Comparison of ENCODE assay signal across 20 cellular contexts in the genomic region with DNA sequence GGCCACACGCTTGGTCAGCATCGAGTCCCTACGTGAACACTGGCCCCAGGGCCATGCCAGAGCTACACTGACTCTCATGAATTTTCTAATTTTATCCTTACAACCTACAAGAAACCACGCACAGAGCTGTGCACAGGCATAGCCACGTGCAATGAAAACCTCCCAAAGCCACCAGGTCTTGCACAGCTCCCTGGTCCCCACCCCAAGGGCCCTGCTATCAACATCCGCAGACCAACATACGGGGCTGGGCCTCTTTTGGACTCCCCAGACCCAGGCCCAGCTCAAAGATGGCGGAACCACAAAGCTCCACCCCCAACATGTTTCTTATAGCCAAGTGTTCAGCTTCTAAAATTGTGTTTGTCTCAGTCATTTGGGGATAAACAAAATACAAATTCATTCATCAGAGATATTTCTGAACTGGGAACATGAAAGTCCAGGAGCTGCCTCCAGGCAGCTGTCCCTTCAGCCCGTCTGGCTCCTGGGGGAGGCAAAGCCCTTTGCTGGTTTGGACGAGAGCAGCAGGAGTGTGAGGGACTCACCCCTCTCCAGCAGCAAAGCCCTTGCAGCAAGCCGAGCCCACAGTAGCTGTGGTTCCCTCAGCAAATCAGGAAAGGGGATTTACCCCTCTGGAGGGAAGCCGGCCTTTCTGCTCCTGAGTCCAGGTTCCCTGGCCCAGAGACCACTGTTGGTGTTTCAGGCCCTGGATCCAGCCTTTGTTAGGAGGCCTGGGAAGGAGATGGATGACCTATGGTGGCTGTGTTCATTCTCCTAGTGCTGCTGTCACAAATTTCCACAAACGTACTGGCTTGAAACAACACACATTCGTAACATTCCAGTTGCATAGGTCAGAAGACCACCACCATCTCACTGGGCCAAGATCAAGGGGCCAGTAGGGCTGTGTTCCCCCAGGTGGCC.
DNase-seq lines count a peak whose midpoint lies in the region; ATAC-seq and TF ChIP-seq lines count a peak whose summit lies in the region.
"Had no signal": no experiment of that assay in that cellular context is flagged by ENCODE, and none has a peak within 500 bp of the region (broad histone marks: within the 10 kb centered on the region; RNA-seq: fewer than 3 reads in every experiment).

No MANE protein-coding gene starts in this region.

- no peak for ATAC-seq in activated CD4-positive, CD25-positive, alpha-beta regulatory T cell treated with anti-CD3 and anti-CD28 coated beads, Interleukin-2, amount 50 U/mL, for 24 hours
- ATAC-seq: Right ventricle myocardium inferior had no signal

- DNase-seq in activated CD4-positive, CD25-positive, alpha-beta regulatory T cell treated with anti-CD3 and anti-CD28 coated beads, Interleukin-2, amount 50 U/mL, for 72 hours: peak; percentile 18
- DNase-seq in CD14-positive monocyte (ENCODE audit: low spot score): no peak
- DNase-seq in ecto neural progenitor cell (ENCODE audit: low spot score): peak; percentile 37
- peak; percentile 64 for DNase-seq in spleen
- no peak for DNase-seq in HPDE6-E6E7 (ENCODE audit: extremely low spot score)
- no peak for DNase-seq in activated CD4-positive, alpha-beta T cell treated with anti-CD3 and anti-CD28 coated beads, Interleukin-2, amount 10 ng/mL, durations not matched to agents 7 days and 5 days
- no peak for DNase-seq in A673 (ENCODE audit: low spot score)
- DNase-seq: GDM1, MM.1S, NCI-H1092, NCI-H1436, NCI-H187 treated with DMSO at 0.1 percent for 48 hours, NCI-H2107, NCI-H446 treated with DMSO at 0.1 percent for 48 hours, NCI-H526 treated with DMSO at 0.1 percent for 48 hours, OCI-M1 had no signal

- no peaks in the 10 kb centered on the region for H3K36me3 ChIP-seq in spleen
- H3K36me3 ChIP-seq in A673 (ENCODE audit: insufficient read depth, low read length, poor library complexity, severe bottlenecking): no peaks in the 10 kb centered on the region

- intact Hi-C loops in CD14-positive monocyte (cut with micrococcal nuclease): no loop called here
- intact Hi-C loops in spleen (cut with DNase I; ENCODE audit: low total_unique reads): no loop called here
- intact Hi-C loops in A673 (cut with micrococcal nuclease; ENCODE audit: unreplicated experiment): no loop called here

- H3K9me3 Mint-ChIP-seq in CD14-positive monocyte: peaks cover 0 to 5% (median 0%) of the 10 kb centered on the region in 7 donors
- no peaks in the 10 kb centered on the region for H3K9me3 Mint-ChIP-seq in activated CD4-positive, alpha-beta T cell treated with anti-CD3 and anti-CD28 coated beads, Interleukin-2, amount 10 ng/mL, durations not matched to agents 7 days and 5 days

- H3K4me1 ChIP-seq in spleen (peaks cover 0 to 21% (median 14%) of the 10 kb centered on the region in 6 donors), A673 (ENCODE audit: insufficient read depth, low read length, poor library complexity, severe bottlenecking) (peaks cover 21% of the 10 kb centered on the region)

- H3K36me3 Mint-ChIP-seq in CD14-positive monocyte: peaks cover 7 to 16% of the 10 kb centered on the region in 2 donors
- no peaks in the 10 kb centered on the region for H3K36me3 Mint-ChIP-seq in activated CD4-positive, alpha-beta T cell treated with anti-CD3 and anti-CD28 coated beads, Interleukin-2, amount 10 ng/mL, durations not matched to agents 7 days and 5 days (ENCODE audit: low read depth)

- CTCF ChIA-PET in activated CD4-positive, alpha-beta T cell treated with anti-CD3 and anti-CD28 coated beads, Interleukin-2, amount 10 ng/mL, durations not matched to agents 7 days and 5 days (lab: Charles Lee): no interaction called here
- CTCF ChIA-PET in A673 (lab: Charles Lee): no interaction called here

- H3K4me3 Mint-ChIP-seq in CD14-positive monocyte: no peak overlapping the region
- no peak overlapping the region for H3K4me3 Mint-ChIP-seq in activated CD4-positive, alpha-beta T cell treated with anti-CD3 and anti-CD28 coated beads, Interleukin-2, amount 10 ng/mL, durations not matched to agents 7 days and 5 days

- WGBS in spleen, 5 donors: 87 to 94% (median 90%) methylated on average over 13 to 14 of the region's 14 CpGs

- no TSS peak for BruUV-seq in A673 (replicated peaks; lab: Mats Ljungman, UMichigan)

- H3K27ac Mint-ChIP-seq in CD14-positive monocyte: peak overlapping the region in 4 of 7 donors; percentile 66 to 98 (median 96)
- no peak overlapping the region for H3K27ac Mint-ChIP-seq in activated CD4-positive, alpha-beta T cell treated with anti-CD3 and anti-CD28 coated beads, Interleukin-2, amount 10 ng/mL, durations not matched to agents 7 days and 5 days

- H3K27me3 Mint-ChIP-seq in CD14-positive monocyte (ENCODE audit: low read depth in 3 of 3): peaks cover 2 to 4% (median 3%) of the 10 kb centered on the region in 3 donors
- H3K27me3 Mint-ChIP-seq in activated CD4-positive, alpha-beta T cell treated with anti-CD3 and anti-CD28 coated beads, Interleukin-2, amount 10 ng/mL, durations not matched to agents 7 days and 5 days: no peaks in the 10 kb centered on the region

- H3K9me3 ChIP-seq in spleen: no peaks in the 10 kb centered on the region
- no peaks in the 10 kb centered on the region for H3K9me3 ChIP-seq in A673 (ENCODE audit: low read depth, low read length, poor library complexity, severe bottlenecking)

- H3K4me3 ChIP-seq in spleen: no peak overlapping the region
- H3K4me3 ChIP-seq in A673 (ENCODE audit: low read depth, low read length, poor library complexity, severe bottlenecking): no peak overlapping the region

- TF ChIP-seq CTCF in CD14-positive monocyte (IDR thresholded peaks at IDR 0.05) (no peak), spleen (IDR thresholded peaks at IDR 0.05 in 8 of 11, conservative IDR thresholded peaks at IDR 0.05 in 3 of 11) (no peak), A673 (conservative IDR thresholded peaks at IDR 0.05; ENCODE audit: low read depth, low read length) (no peak)

- TF ChIP-seq POLR2A in spleen (IDR thresholded peaks at IDR 0.05): no peak

- no peaks in the 10 kb centered on the region for H3K27me3 ChIP-seq in spleen (replicated peaks in 1 of 7)
- no peaks in the 10 kb centered on the region for H3K27me3 ChIP-seq in A673 (replicated peaks; ENCODE audit: insufficient read depth, low read depth, low read length, poor library complexity)

- POLR2A ChIA-PET in activated CD4-positive, alpha-beta T cell treated with anti-CD3 and anti-CD28 coated beads, Interleukin-2, amount 10 ng/mL, durations not matched to agents 7 days and 5 days (lab: Charles Lee): no interaction called here
- POLR2A ChIA-PET in A673 (lab: Charles Lee; ENCODE audit: low non-redundant PET): no interaction called here

- no peak overlapping the region for H3K27ac ChIP-seq in spleen
- no peak overlapping the region for H3K27ac ChIP-seq in A673 (ENCODE audit: low read depth, low read length, poor library complexity, severe bottlenecking)
- H3K27ac ChIP-seq: 22Rv1, C4-2B had no signal

- peaks cover 57% of the 10 kb centered on the region for H3K4me1 Mint-ChIP-seq in CD14-positive monocyte
- H3K4me1 Mint-ChIP-seq in activated CD4-positive, alpha-beta T cell treated with anti-CD3 and anti-CD28 coated beads, Interleukin-2, amount 10 ng/mL, durations not matched to agents 7 days and 5 days: peaks cover 4% of the 10 kb centered on the region

Comparison
In these comparisons a context has a peak if more than half of its experiments do, and no peak if none do; other contexts are left out.
1. DNase-seq: peak in activated CD4-positive, CD25-positive, alpha-beta regulatory T cell treated with anti-CD3 and anti-CD28 coated beads, Interleukin-2, amount 50 U/mL, for 72 hours (single experiment), ecto neural progenitor cell (single experiment) and spleen (single experiment); none in CD14-positive monocyte (single experiment), HPDE6-E6E7 (single experiment), activated CD4-positive, alpha-beta T cell treated with anti-CD3 and anti-CD28 coated beads, Interleukin-2, amount 10 ng/mL, durations not matched to agents 7 days and 5 days (single experiment) and A673 (single experiment).